ENCODE assay signal across 16 cellular contexts in the genomic region with DNA sequence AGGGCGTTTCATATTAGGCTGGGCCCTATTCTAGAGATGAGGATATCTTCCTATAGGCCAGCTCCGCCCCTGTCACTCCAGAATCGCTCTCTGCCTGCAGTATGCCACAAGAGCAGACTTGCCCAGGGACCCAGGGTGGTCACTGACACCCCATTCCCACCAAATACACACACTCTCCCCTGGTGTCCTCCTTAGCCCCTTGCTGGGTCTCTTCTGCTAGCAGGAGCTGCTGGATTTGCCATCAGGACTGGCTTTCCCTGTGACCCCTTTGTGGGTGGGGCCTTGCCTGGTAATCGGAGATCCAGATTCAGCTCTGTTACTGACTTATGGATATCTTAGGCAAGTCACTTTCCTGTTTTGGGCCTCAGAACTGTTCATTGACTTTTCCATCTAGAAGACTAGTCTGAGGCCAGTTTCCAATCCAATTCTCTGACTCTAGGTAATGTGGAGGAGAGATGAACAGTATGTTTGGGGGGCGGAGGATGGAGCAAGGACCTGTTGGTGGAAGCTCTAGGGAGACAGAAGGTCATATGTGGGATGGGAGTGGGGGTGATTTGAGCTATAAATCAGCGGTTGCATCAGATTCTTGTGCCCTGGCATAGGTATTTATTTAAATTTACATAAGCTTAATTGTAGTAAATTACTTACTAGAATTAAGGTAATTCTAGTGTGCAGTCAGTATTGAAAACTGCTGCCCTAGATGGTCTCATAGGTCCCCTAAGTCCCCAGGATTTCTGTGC. TPM values are rescaled to one million over a fixed set of nuclear protein-coding genes. Genes with fewer than 3 reads are reported as not detected.
DNase-seq lines count a peak whose midpoint lies in the region; ATAC-seq, FAIRE-seq and TF ChIP-seq lines count a peak whose summit lies in the region.
"Had no signal": no experiment of that assay in that cellular context is flagged by ENCODE, and none has a peak within 500 bp of the region (broad histone marks: within the 10 kb centered on the region; RNA-seq: fewer than 3 reads in every experiment).

No MANE protein-coding gene starts in this region.

- no peaks in the 10 kb centered on the region for H3K9me1 ChIP-seq in endothelial cell of umbilical vein (replicated peaks; ENCODE audit: control insufficient read depth, extremely low read depth, insufficient read depth, low read length)

- TF ChIP-seq CTCF in Panc1 (IDR thresholded peaks at IDR 0.05) (no peak), endothelial cell of umbilical vein (IDR thresholded peaks at IDR 0.05; ENCODE audit: extremely low read depth in 1 of 2, insufficient read depth in 1 of 2, low read depth in 1 of 2, low read length in 2 of 2) (no peak), prostate gland (IDR thresholded peaks at IDR 0.05) (no peak)

- H3K4me2 ChIP-seq in endothelial cell of umbilical vein (ENCODE audit: insufficient read depth, low read length): peak overlapping the region; percentile 84

- H3K79me2 ChIP-seq in endothelial cell of umbilical vein (ENCODE audit: control insufficient read depth, insufficient read depth, low read length): peaks cover 2% of the 10 kb centered on the region

- peaks cover 9% of the 10 kb centered on the region; the same call in 1 of the 2 replicates for H3K36me3 ChIP-seq in Panc1 (ENCODE audit: control insufficient read depth, insufficient read depth, low read length)
- H3K36me3 ChIP-seq in endothelial cell of umbilical vein (ENCODE audit: control insufficient read depth in 2 of 2, extremely low read depth in 1 of 2, insufficient read depth in 2 of 2, low read length in 2 of 2): peaks cover 0 to 5% of the 10 kb centered on the region in 2 experiments
- H3K36me3 ChIP-seq in prostate gland: no peaks in the 10 kb centered on the region

- H3K27me3 ChIP-seq in Panc1 (ENCODE audit: control insufficient read depth, insufficient read depth, low read length) (no peaks in the 10 kb centered on the region), endothelial cell of umbilical vein (ENCODE audit: control insufficient read depth in 2 of 2, insufficient read depth in 2 of 2, low read length in 2 of 2) (no peaks in the 10 kb centered on the region), prostate gland (replicated peaks; ENCODE audit: insufficient read depth) (no peaks in the 10 kb centered on the region)

- no TSS peak for BruUV-seq in Panc1 (replicated peaks; lab: Mats Ljungman, UMichigan)
- TSS peak; percentile 34 for BruUV-seq in endothelial cell of umbilical vein (replicated peaks; lab: Mats Ljungman, UMichigan)

- POLR2A ChIA-PET in Panc1 (lab: Charles Lee): interaction anchor here (0.5 to 0.6 kb wide), 2 partner anchors 9 to 16 kb away, joined by 6 to 10 read pairs; no protein-coding TSS in a partner anchor
- POLR2A ChIA-PET in endothelial cell of umbilical vein (lab: Charles Lee): no interaction called here

- H3K9me3 ChIP-seq in Panc1 (ENCODE audit: control insufficient read depth, insufficient read depth, low read depth, low read length) (no peaks in the 10 kb centered on the region), endothelial cell of umbilical vein (replicated peaks; ENCODE audit: control insufficient read depth, insufficient read depth, low read length) (no peaks in the 10 kb centered on the region), prostate gland (no peaks in the 10 kb centered on the region)

- H3K4me3 ChIP-seq in Panc1 (ENCODE audit: low read depth in 2 of 2, low read length in 2 of 2) (peak overlapping the region; percentile 69 to 84), endothelial cell of umbilical vein (replicated peaks in 1 of 3; ENCODE audit: insufficient read depth in 1 of 3, low read depth in 1 of 3, low read length in 3 of 3) (peak overlapping the region in 1 of 3 experiments; percentile 81), prostate gland (no peak overlapping the region)

- H3K9ac ChIP-seq in endothelial cell of umbilical vein (replicated peaks; ENCODE audit: extremely low read depth, insufficient read depth, low read length): no peak overlapping the region

- TF ChIP-seq POLR2A in endothelial cell of umbilical vein (IDR thresholded peaks at IDR 0.05; ENCODE audit: low read depth, low read length) (no peak), prostate gland (IDR thresholded peaks at IDR 0.05) (no peak)

- CTCF ChIA-PET in Panc1 (lab: Charles Lee) (no interaction called here), endothelial cell of umbilical vein (lab: Charles Lee) (interaction anchor here (0.9 to 7.5 kb wide), 9 partner anchors 12 to 53 kb away, joined by 3 to 56 read pairs (median 4); no protein-coding TSS in a partner anchor)

- H3K4me1 ChIP-seq in Panc1 (ENCODE audit: control insufficient read depth, insufficient read depth, low read length) (peaks cover 78% of the 10 kb centered on the region), endothelial cell of umbilical vein (ENCODE audit: control insufficient read depth, extremely low read depth, insufficient read depth, low read length) (peaks cover 51% of the 10 kb centered on the region), prostate gland (replicated peaks) (peaks cover 6% of the 10 kb centered on the region)

- FAIRE-seq in endothelial cell of umbilical vein (lab: Jason Lieb, UNC): no peak
- FAIRE-seq: bronchial epithelial cell, GM12891 had no signal

- H4K20me1 ChIP-seq in endothelial cell of umbilical vein (replicated peaks; ENCODE audit: control insufficient read depth, extremely low read depth, insufficient read depth, low read length): no peaks in the 10 kb centered on the region

- DNase-seq in DMS 273 (lab: John Stamatoyannopoulos, UW; ENCODE audit: unreplicated experiment) (peak; percentile 37), DMS 273 treated with DMSO at 0.1 percent for 48 hours (lab: John Stamatoyannopoulos, UW) (no peak), Panc1 (ENCODE audit: low read depth, low spot score) (no peak), endothelial cell of umbilical vein (ENCODE audit: low read depth, low spot score) (no peak), prostate gland (ENCODE audit: low spot score) (no peak), NCI-H526 (lab: John Stamatoyannopoulos, UW) (no peak), NAMALWA (ENCODE audit: low spot score) (no peak), NCI-H446 (lab: John Stamatoyannopoulos, UW) (no peak)
- DNase-seq: kidney glomerular epithelial cell; NCI-H187; stimulated activated CD4-positive, alpha-beta T cell treated with anti-CD3 and anti-CD28 coated beads, Interleukin-2, amount 100 ng/mL, for 48 hours; stimulated activated naive CD8-positive, alpha-beta T cell treated with anti-CD3 and anti-CD28 coated beads, Interleukin-15, Interleukin-2, amounts not matched to agents 100 U/mL and 50 U/mL, for 24 hours; SW 1271 had no signal

- intact Hi-C loops in Panc1 (cut with micrococcal nuclease; ENCODE audit: unreplicated experiment) (no loop called here), endothelial cell of umbilical vein (cut with micrococcal nuclease) (no loop called here), prostate gland (cut with DNase I) (loop anchor here (5.0 kb wide), 1 partner anchor 34 kb away; no protein-coding TSS in a partner anchor)

- in situ Hi-C loops in Panc1 (cut with HindIII; ENCODE audit: low pct_unique_long_range_greater_than_20kb, low sequenced_read_pairs): no loop called here

- 79% methylated on average over 6 of the region's 6 CpGs for WGBS in prostate gland

- peak overlapping the region; percentile 90 for H3K27ac ChIP-seq in Panc1 (ENCODE audit: low read length)
- no peak overlapping the region for H3K27ac ChIP-seq in endothelial cell of umbilical vein (ENCODE audit: insufficient read depth, low read depth, low read length)
- peak overlapping the region; percentile 49 to 51 for H3K27ac ChIP-seq in prostate gland

- ATAC-seq in Panc1: no peak
- ATAC-seq: stimulated activated naive CD8-positive, alpha-beta T cell treated with anti-CD3 and anti-CD28 coated beads, Interleukin-15, Interleukin-2, amounts not matched to agents 100 U/mL and 50 U/mL, for 24 hours had no signal

- no peak overlapping the region for H2AFZ ChIP-seq in endothelial cell of umbilical vein (ENCODE audit: low read depth, low read length)

- dilution Hi-C loops in endothelial cell of umbilical vein (cut with MboI; ENCODE audit: extremely low pct_ligation_motif_present, low sequenced_read_pairs): loop anchor here (5.0 kb wide), 1 partner anchor 44 kb away; no protein-coding TSS in a partner anchor

TF ChIP-seq in endothelial cell of umbilical vein, 7 proteins besides CTCF, POLR2A, EP300 and RAD21 (continues in another document):
- TF ChIP-seq POLR2AphosphoS5 (IDR thresholded peaks at IDR 0.05; ENCODE audit: insufficient read depth, low read depth, low read length) (no peak), MYC (IDR thresholded peaks at IDR 0.05; ENCODE audit: low read depth, low read length) (no peak), GATA2 (IDR thresholded peaks at IDR 0.05; ENCODE audit: insufficient read depth, insufficient read length, low read depth, low read length) (no peak), FOS (IDR thresholded peaks at IDR 0.05; ENCODE audit: borderline replicate concordance, insufficient read depth, low read length) (no peak)

RNA-seq across cellular contexts. Expression of a gene that starts 1.6 kb away (rescaled TPM):
- total RNA-seq in Panc1 (2021; ENCODE audit: unreplicated experiment) (199 TPM), endothelial cell of umbilical vein (78.4 and 100 TPM in 2 replicates), prostate gland (10 to 100 TPM; 78.8 to 85.3 TPM)
- polyA plus RNA-seq in Panc1 (2012; ENCODE audit: insufficient read length): 415 TPM
- 166 and 189 TPM in 2 replicates for polyA plus RNA-seq in endothelial cell of umbilical vein
- polyA plus RNA-seq in endothelial cell of umbilical vein (2011; cell fraction: cytosol; rRNA removed): 105 and 118 TPM in 2 replicates
- 69.7 and 75.3 TPM in 2 replicates for polyA plus RNA-seq in endothelial cell of umbilical vein (2011; cell fraction: nucleus; rRNA removed)
- polyA plus RNA-seq in endothelial cell of umbilical vein (2012): 50.5 and 94.9 TPM in 2 replicates
- 120 and 174 TPM in 2 replicates for polyA minus RNA-seq in endothelial cell of umbilical vein
- 10.7 TPM for polyA minus RNA-seq in endothelial cell of umbilical vein (2011; cell fraction: cytosol; rRNA and poly(A)+ RNA removed)
- polyA minus RNA-seq in endothelial cell of umbilical vein (2011; cell fraction: nucleus; rRNA and poly(A)+ RNA removed): 50.8 and 57.3 TPM in 2 replicates

RNA-seq across cellular contexts. Expression of a gene that starts 36.1 kb away (rescaled TPM):
- total RNA-seq in Panc1 (2021; ENCODE audit: unreplicated experiment): 0.21 TPM
- 0.94 TPM for polyA plus RNA-seq in Panc1 (2012; ENCODE audit: insufficient read length)
- not detected in 2 replicates for total RNA-seq in endothelial cell of umbilical vein
- polyA plus RNA-seq in endothelial cell of umbilical vein: 0.19 and 0.22 TPM in 2 replicates
- 0.14 and 0.20 TPM in 2 replicates for polyA plus RNA-seq in endothelial cell of umbilical vein (2011; cell fraction: cytosol; rRNA removed)
- 0.11 TPM in 1 of 2 replicates, not detected in the other for polyA plus RNA-seq in endothelial cell of umbilical vein (2011; cell fraction: nucleus; rRNA removed)
- 0.11 and 0.24 TPM in 2 replicates for polyA plus RNA-seq in endothelial cell of umbilical vein (2012)
- 0.21 TPM in 1 of 2 replicates, not detected in the other for polyA minus RNA-seq in endothelial cell of umbilical vein
- not detected for polyA minus RNA-seq in endothelial cell of umbilical vein (2011; cell fraction: cytosol; rRNA and poly(A)+ RNA removed)
- polyA minus RNA-seq in endothelial cell of umbilical vein (2011; cell fraction: nucleus; rRNA and poly(A)+ RNA removed): not detected in 2 replicates
- 1 to 10 TPM in 1 of 2 donors, under 1 TPM in 1; 0.77 to 2.4 TPM for total RNA-seq in prostate gland
- total RNA-seq: osteocyte had no signal

Comparison
In these comparisons a context has a peak if more than half of its experiments do, and no peak if none do; other contexts are left out.
1. H3K4me3 ChIP-seq: peak in Panc1 (2 of 2); none in prostate gland (0 of 2).